1 cellular context compared by ENCODE assay signal in the genomic region with DNA sequence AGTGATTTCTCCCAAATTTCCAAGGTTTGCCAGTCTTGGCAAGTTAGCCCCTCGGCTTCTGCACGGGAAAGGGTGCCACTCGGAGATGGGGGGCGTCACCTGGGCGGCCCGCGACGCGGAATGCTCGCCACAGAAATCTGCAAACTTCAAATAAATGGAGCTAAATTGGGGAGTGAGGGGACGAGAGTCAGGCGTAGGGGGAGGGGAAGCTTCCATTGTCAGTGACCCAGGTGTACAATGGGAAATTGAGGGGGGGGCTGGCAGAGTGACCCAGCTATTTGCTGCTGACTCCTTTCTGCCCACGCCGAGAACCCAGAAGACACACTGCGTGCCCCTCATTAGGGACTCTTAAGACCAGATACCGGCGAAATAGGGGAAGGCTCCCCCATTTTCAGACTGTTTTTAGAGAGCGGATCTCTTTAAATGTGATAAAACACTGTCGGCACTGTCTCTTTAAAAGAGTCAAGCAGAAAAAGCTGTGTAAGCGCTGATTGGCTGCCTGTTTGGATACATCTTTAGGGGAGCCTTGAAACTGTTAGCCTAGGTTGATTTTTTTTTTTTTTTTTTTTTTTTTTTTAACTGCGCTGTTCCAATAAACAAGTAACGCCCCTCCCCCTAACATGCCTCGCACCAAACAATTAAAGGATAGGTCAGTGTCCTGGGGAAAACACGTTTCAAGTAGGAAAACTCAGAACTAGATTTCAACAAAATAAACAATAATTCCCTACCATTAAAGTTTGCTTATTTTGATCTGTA.
TF ChIP-seq lines count a peak whose summit lies in the region.

No MANE protein-coding gene starts in this region.

TF ChIP-seq in K562, 482 proteins besides CTCF, POLR2A, EP300 and RAD21 (continued from another document):
- peak; percentile 93 for TF ChIP-seq NEUROD1 (IDR thresholded peaks at IDR 0.05; ENCODE audit: borderline replicate concordance, low read depth, low read length, partially characterized antibody)
- no peak for TF ChIP-seq ELF4 (CRISPR knock-in tag; IDR thresholded peaks at IDR 0.05)
- TF ChIP-seq MTF1 (CRISPR knock-in tag; IDR thresholded peaks at IDR 0.05; ENCODE audit: borderline replicate concordance) = no peak
- TF ChIP-seq NELFE (IDR thresholded peaks at IDR 0.05; ENCODE audit: insufficient read depth, insufficient read length) = no peak
- no peak for TF ChIP-seq CBFA2T2 (conservative IDR thresholded peaks at IDR 0.05)
- TF ChIP-seq BDP1 (IDR thresholded peaks at IDR 0.05; ENCODE audit: insufficient read depth, insufficient read length) = no peak
- no peak for TF ChIP-seq SRSF1 (IDR thresholded peaks at IDR 0.05; ENCODE audit: low read depth, low read length)
- no peak for TF ChIP-seq ZNF445 (CRISPR knock-in tag; IDR thresholded peaks at IDR 0.05; ENCODE audit: low read depth)
- no peak for TF ChIP-seq ZNF76 (CRISPR knock-in tag; IDR thresholded peaks at IDR 0.05; ENCODE audit: borderline replicate concordance)
- no peak for TF ChIP-seq CBX1 (IDR thresholded peaks at IDR 0.05; ENCODE audit: low read depth)
- peak; percentile 100 for TF ChIP-seq ZNF384 (IDR thresholded peaks at IDR 0.05; ENCODE audit: low read depth, low read length)
- no peak for TF ChIP-seq SRSF9 (IDR thresholded peaks at IDR 0.05; ENCODE audit: borderline replicate concordance, low read depth, low read length)
- TF ChIP-seq TCFL5 (CRISPR knock-in tag; conservative IDR thresholded peaks at IDR 0.05) = no peak
- TF ChIP-seq, protein P1, sequence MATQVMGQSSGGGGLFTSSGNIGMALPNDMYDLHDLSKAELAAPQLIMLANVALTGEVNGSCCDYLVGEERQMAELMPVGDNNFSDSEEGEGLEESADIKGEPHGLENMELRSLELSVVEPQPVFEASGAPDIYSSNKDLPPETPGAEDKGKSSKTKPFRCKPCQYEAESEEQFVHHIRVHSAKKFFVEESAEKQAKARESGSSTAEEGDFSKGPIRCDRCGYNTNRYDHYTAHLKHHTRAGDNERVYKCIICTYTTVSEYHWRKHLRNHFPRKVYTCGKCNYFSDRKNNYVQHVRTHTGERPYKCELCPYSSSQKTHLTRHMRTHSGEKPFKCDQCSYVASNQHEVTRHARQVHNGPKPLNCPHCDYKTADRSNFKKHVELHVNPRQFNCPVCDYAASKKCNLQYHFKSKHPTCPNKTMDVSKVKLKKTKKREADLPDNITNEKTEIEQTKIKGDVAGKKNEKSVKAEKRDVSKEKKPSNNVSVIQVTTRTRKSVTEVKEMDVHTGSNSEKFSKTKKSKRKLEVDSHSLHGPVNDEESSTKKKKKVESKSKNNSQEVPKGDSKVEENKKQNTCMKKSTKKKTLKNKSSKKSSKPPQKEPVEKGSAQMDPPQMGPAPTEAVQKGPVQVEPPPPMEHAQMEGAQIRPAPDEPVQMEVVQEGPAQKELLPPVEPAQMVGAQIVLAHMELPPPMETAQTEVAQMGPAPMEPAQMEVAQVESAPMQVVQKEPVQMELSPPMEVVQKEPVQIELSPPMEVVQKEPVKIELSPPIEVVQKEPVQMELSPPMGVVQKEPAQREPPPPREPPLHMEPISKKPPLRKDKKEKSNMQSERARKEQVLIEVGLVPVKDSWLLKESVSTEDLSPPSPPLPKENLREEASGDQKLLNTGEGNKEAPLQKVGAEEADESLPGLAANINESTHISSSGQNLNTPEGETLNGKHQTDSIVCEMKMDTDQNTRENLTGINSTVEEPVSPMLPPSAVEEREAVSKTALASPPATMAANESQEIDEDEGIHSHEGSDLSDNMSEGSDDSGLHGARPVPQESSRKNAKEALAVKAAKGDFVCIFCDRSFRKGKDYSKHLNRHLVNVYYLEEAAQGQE (CRISPR knock-in tag; IDR thresholded peaks at IDR 0.05; ENCODE audit: low read depth) = no peak
- TF ChIP-seq HNRNPK (IDR thresholded peaks at IDR 0.05; ENCODE audit: low read depth, low read length, poor library complexity, severe bottlenecking) = no peak
- no peak for TF ChIP-seq KAT8 (IDR thresholded peaks at IDR 0.05; ENCODE audit: low read depth)
- TF ChIP-seq, protein P2, sequence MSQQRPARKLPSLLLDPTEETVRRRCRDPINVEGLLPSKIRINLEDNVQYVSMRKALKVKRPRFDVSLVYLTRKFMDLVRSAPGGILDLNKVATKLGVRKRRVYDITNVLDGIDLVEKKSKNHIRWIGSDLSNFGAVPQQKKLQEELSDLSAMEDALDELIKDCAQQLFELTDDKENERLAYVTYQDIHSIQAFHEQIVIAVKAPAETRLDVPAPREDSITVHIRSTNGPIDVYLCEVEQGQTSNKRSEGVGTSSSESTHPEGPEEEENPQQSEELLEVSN (IDR thresholded peaks at IDR 0.05; ENCODE audit: borderline replicate concordance in 1 of 2, extremely low read depth in 1 of 2, insufficient read depth in 1 of 2, insufficient read length in 1 of 2, low read depth in 1 of 2, low read length in 1 of 2, poor library complexity in 1 of 2, severe bottlenecking in 1 of 2) = no peak
- no peak for TF ChIP-seq RBM14 (IDR thresholded peaks at IDR 0.05; ENCODE audit: borderline replicate concordance, insufficient read depth, low read depth, low read length)
- TF ChIP-seq MAFK (IDR thresholded peaks at IDR 0.05; ENCODE audit: low read length) = peak; percentile 59
- no peak for TF ChIP-seq ATF1 (CRISPR knock-in tag; IDR thresholded peaks at IDR 0.05)
- TF ChIP-seq ATF1 (tag; IDR thresholded peaks at IDR 0.05) = peak; percentile 76
- no peak for TF ChIP-seq MTA1 (IDR thresholded peaks at IDR 0.05; ENCODE audit: borderline replicate concordance)
- TF ChIP-seq TRIM24 (IDR thresholded peaks at IDR 0.05) = peak in 1 of 2 experiments; percentile 57; a peak in 2 of 4 replicates
- TF ChIP-seq, protein P3, sequence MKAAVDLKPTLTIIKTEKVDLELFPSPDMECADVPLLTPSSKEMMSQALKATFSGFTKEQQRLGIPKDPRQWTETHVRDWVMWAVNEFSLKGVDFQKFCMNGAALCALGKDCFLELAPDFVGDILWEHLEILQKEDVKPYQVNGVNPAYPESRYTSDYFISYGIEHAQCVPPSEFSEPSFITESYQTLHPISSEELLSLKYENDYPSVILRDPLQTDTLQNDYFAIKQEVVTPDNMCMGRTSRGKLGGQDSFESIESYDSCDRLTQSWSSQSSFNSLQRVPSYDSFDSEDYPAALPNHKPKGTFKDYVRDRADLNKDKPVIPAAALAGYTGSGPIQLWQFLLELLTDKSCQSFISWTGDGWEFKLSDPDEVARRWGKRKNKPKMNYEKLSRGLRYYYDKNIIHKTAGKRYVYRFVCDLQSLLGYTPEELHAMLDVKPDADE (conservative IDR thresholded peaks at IDR 0.05; ENCODE audit: control insufficient read depth, low read depth, low read length) = no peak
- no peak for TF ChIP-seq ZNF707 (CRISPR knock-in tag; conservative IDR thresholded peaks at IDR 0.05)
- no peak; the same call in none of the 2 replicates for TF ChIP-seq L3MBTL2 (IDR thresholded peaks at IDR 0.05)
- no peak for TF ChIP-seq CBX8 (IDR thresholded peaks at IDR 0.05; ENCODE audit: borderline replicate concordance, extremely low read depth, low read depth, low read length, poor library complexity, severe bottlenecking)
- TF ChIP-seq, protein P4, sequence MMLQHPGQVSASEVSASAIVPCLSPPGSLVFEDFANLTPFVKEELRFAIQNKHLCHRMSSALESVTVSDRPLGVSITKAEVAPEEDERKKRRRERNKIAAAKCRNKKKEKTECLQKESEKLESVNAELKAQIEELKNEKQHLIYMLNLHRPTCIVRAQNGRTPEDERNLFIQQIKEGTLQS (IDR thresholded peaks at IDR 0.05) = no peak
- TF ChIP-seq, protein P4 (CRISPR knock-in tag; conservative IDR thresholded peaks at IDR 0.05) = no peak
- TF ChIP-seq SRF (CRISPR knock-in tag; IDR thresholded peaks at IDR 0.05) = no peak
- TF ChIP-seq POLR3A (IDR thresholded peaks at IDR 0.05; ENCODE audit: borderline replicate concordance, extremely low read depth, insufficient read depth, insufficient read length) = no peak
- peak; percentile 24; the same call in 1 of the 2 replicates for TF ChIP-seq ELF1 (tag; IDR thresholded peaks at IDR 0.05)
- no peak for TF ChIP-seq ZNF146 (CRISPR knock-in tag; IDR thresholded peaks at IDR 0.05; ENCODE audit: unreplicated experiment)
- TF ChIP-seq RB1 (IDR thresholded peaks at IDR 0.05; ENCODE audit: low read depth) = no peak; the same call in 1 of the 2 replicates
- no peak for TF ChIP-seq HDAC3 (IDR thresholded peaks at IDR 0.05; ENCODE audit: borderline replicate concordance, partially characterized antibody)
- TF ChIP-seq CBX3 (IDR thresholded peaks at IDR 0.05; ENCODE audit: borderline replicate concordance in 1 of 2, low read length in 2 of 2) = no peak; a peak in 1 of 3 replicates
- TF ChIP-seq THRAP3 (IDR thresholded peaks at IDR 0.05; ENCODE audit: borderline replicate concordance) = no peak
- TF ChIP-seq GABPB1 (CRISPR knock-in tag; IDR thresholded peaks at IDR 0.05) = no peak
- TF ChIP-seq DNMT1 (IDR thresholded peaks at IDR 0.05) = no peak
- no peak for TF ChIP-seq SMAD2 (IDR thresholded peaks at IDR 0.05; ENCODE audit: low read depth, low read length)
- no peak for TF ChIP-seq TAF9B (IDR thresholded peaks at IDR 0.05; ENCODE audit: partially characterized antibody)
- TF ChIP-seq KLF16 (IDR thresholded peaks at IDR 0.05) = no peak
- TF ChIP-seq, protein P5, sequence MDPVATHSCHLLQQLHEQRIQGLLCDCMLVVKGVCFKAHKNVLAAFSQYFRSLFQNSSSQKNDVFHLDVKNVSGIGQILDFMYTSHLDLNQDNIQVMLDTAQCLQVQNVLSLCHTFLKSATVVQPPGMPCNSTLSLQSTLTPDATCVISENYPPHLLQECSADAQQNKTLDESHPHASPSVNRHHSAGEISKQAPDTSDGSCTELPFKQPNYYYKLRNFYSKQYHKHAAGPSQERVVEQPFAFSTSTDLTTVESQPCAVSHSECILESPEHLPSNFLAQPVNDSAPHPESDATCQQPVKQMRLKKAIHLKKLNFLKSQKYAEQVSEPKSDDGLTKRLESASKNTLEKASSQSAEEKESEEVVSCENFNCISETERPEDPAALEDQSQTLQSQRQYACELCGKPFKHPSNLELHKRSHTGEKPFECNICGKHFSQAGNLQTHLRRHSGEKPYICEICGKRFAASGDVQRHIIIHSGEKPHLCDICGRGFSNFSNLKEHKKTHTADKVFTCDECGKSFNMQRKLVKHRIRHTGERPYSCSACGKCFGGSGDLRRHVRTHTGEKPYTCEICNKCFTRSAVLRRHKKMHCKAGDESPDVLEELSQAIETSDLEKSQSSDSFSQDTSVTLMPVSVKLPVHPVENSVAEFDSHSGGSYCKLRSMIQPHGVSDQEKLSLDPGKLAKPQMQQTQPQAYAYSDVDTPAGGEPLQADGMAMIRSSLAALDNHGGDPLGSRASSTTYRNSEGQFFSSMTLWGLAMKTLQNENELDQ (CRISPR knock-in tag; IDR thresholded peaks at IDR 0.05; ENCODE audit: borderline replicate concordance) = no peak
- no peak for TF ChIP-seq PHB (CRISPR knock-in tag; IDR thresholded peaks at IDR 0.05)
- no peak for TF ChIP-seq GTF2F1 (IDR thresholded peaks at IDR 0.05; ENCODE audit: low read depth, low read length)
- TF ChIP-seq XRCC5 (IDR thresholded peaks at IDR 0.05; ENCODE audit: low read depth, low read length) = no peak
- peak in 1 of 2 experiments; percentile 89; a peak in 2 of 4 replicates for TF ChIP-seq TBL1XR1 (IDR thresholded peaks at IDR 0.05; ENCODE audit: low read length in 2 of 2)
- TF ChIP-seq FOXP1 (CRISPR knock-in tag; IDR thresholded peaks at IDR 0.05) = no peak
- TF ChIP-seq ZNF408 (CRISPR knock-in tag; IDR thresholded peaks at IDR 0.05; ENCODE audit: low read depth) = no peak
- TF ChIP-seq NR2F6 (CRISPR knock-in tag; IDR thresholded peaks at IDR 0.05) = no peak
- TF ChIP-seq ZFX (CRISPR knock-in tag; IDR thresholded peaks at IDR 0.05) = no peak
- TF ChIP-seq ZNF41 (CRISPR knock-in tag; conservative IDR thresholded peaks at IDR 0.05) = no peak
- peak; percentile 40 for TF ChIP-seq NFE2 (IDR thresholded peaks at IDR 0.05; ENCODE audit: low read depth)
TF ChIP-seq in K562: peak in this region for 110.
